In genomic region chr5:213803-214395, GRCh38 we compare ENCODE assay signal across 3 cellular contexts.
TF ChIP-seq lines count a peak whose summit lies in the region.

No MANE protein-coding gene starts in this region.

TF ChIP-seq in SK-N-SH treated with all-trans-retinoic acid at 6 μM for 48 hours, 23 proteins besides CTCF, POLR2A, EP300 and RAD21:
- no peak for TF ChIP-seq CREB5 (CRISPR knock-in tag; IDR thresholded peaks at IDR 0.05; ENCODE audit: low read depth)
- TF ChIP-seq ZNF565 (CRISPR knock-in tag; conservative IDR thresholded peaks at IDR 0.05; ENCODE audit: low read depth): no peak
- no peak for TF ChIP-seq SNAI2 (CRISPR knock-in tag; IDR thresholded peaks at IDR 0.05)
- no peak for TF ChIP-seq CSRNP3 (CRISPR knock-in tag; IDR thresholded peaks at IDR 0.05)
- peak; percentile 91 for TF ChIP-seq ZNF8 (CRISPR knock-in tag; IDR thresholded peaks at IDR 0.05)
- no peak for TF ChIP-seq ISL1 (CRISPR knock-in tag; IDR thresholded peaks at IDR 0.05)
TF ChIP-seq in SK-N-SH treated with all-trans-retinoic acid at 6 μM for 48 hours: peak in this region for 1.

TF ChIP-seq in SK-N-SH, 30 proteins besides CTCF, POLR2A, EP300 and RAD21:
- TF ChIP-seq MEF2A (IDR thresholded peaks at IDR 0.05; ENCODE audit: borderline replicate concordance, low read depth): no peak
- TF ChIP-seq FOSL2 (IDR thresholded peaks at IDR 0.05; ENCODE audit: borderline replicate concordance, low read depth): no peak
- TF ChIP-seq CHD2 (IDR thresholded peaks at IDR 0.05; ENCODE audit: low read length, partially characterized antibody): no peak
- no peak for TF ChIP-seq FOXM1 (IDR thresholded peaks at IDR 0.05; ENCODE audit: low read depth)
- no peak for TF ChIP-seq TCF12 (IDR thresholded peaks at IDR 0.05)
- TF ChIP-seq, protein P1, sequence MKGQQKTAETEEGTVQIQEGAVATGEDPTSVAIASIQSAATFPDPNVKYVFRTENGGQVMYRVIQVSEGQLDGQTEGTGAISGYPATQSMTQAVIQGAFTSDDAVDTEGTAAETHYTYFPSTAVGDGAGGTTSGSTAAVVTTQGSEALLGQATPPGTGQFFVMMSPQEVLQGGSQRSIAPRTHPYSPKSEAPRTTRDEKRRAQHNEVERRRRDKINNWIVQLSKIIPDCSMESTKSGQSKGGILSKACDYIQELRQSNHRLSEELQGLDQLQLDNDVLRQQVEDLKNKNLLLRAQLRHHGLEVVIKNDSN (IDR thresholded peaks at IDR 0.05; ENCODE audit: borderline replicate concordance, low read depth): no peak

TF ChIP-seq in HepG2, 621 proteins besides CTCF, POLR2A, EP300 and RAD21:
- TF ChIP-seq PAWR (CRISPR knock-in tag; IDR thresholded peaks at IDR 0.05; ENCODE audit: borderline replicate concordance) (no peak), MNT (IDR thresholded peaks at IDR 0.05) (no peak), CENPBD1 (CRISPR knock-in tag; IDR thresholded peaks at IDR 0.05; ENCODE audit: borderline replicate concordance, low read depth) (no peak), ZNF609 (CRISPR knock-in tag; IDR thresholded peaks at IDR 0.05; ENCODE audit: borderline replicate concordance) (no peak), ZNF451 (CRISPR knock-in tag; IDR thresholded peaks at IDR 0.05) (no peak), TFE3 (CRISPR knock-in tag; IDR thresholded peaks at IDR 0.05) (no peak), MAFF (IDR thresholded peaks at IDR 0.05; ENCODE audit: low read depth, low read length) (peak; percentile 25; the same call in 1 of the 2 replicates), HMGA1 (CRISPR knock-in tag; conservative IDR thresholded peaks at IDR 0.05) (no peak), MAFK (conservative IDR thresholded peaks at IDR 0.05 in 1 of 2, IDR thresholded peaks at IDR 0.05 in 1 of 2; ENCODE audit: low read length in 2 of 2) (peak in 1 of 2 experiments; percentile 33; a peak in 2 of 4 replicates)
- TF ChIP-seq, protein P2, sequence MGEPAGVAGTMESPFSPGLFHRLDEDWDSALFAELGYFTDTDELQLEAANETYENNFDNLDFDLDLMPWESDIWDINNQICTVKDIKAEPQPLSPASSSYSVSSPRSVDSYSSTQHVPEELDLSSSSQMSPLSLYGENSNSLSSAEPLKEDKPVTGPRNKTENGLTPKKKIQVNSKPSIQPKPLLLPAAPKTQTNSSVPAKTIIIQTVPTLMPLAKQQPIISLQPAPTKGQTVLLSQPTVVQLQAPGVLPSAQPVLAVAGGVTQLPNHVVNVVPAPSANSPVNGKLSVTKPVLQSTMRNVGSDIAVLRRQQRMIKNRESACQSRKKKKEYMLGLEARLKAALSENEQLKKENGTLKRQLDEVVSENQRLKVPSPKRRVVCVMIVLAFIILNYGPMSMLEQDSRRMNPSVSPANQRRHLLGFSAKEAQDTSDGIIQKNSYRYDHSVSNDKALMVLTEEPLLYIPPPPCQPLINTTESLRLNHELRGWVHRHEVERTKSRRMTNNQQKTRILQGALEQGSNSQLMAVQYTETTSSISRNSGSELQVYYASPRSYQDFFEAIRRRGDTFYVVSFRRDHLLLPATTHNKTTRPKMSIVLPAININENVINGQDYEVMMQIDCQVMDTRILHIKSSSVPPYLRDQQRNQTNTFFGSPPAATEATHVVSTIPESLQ (CRISPR knock-in tag; conservative IDR thresholded peaks at IDR 0.05): no peak
- TF ChIP-seq, protein P3, sequence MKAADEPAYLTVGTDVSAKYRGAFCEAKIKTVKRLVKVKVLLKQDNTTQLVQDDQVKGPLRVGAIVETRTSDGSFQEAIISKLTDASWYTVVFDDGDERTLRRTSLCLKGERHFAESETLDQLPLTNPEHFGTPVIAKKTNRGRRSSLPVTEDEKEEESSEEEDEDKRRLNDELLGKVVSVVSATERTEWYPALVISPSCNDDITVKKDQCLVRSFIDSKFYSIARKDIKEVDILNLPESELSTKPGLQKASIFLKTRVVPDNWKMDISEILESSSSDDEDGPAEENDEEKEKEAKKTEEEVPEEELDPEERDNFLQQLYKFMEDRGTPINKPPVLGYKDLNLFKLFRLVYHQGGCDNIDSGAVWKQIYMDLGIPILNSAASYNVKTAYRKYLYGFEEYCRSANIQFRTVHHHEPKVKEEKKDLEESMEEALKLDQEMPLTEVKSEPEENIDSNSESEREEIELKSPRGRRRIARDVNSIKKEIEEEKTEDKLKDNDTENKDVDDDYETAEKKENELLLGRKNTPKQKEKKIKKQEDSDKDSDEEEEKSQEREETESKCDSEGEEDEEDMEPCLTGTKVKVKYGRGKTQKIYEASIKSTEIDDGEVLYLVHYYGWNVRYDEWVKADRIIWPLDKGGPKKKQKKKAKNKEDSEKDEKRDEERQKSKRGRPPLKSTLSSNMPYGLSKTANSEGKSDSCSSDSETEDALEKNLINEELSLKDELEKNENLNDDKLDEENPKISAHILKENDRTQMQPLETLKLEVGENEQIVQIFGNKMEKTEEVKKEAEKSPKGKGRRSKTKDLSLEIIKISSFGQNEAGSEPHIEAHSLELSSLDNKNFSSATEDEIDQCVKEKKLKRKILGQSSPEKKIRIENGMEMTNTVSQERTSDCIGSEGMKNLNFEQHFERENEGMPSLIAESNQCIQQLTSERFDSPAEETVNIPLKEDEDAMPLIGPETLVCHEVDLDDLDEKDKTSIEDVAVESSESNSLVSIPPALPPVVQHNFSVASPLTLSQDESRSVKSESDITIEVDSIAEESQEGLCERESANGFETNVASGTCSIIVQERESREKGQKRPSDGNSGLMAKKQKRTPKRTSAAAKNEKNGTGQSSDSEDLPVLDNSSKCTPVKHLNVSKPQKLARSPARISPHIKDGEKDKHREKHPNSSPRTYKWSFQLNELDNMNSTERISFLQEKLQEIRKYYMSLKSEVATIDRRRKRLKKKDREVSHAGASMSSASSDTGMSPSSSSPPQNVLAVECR (CRISPR knock-in tag; IDR thresholded peaks at IDR 0.05; ENCODE audit: borderline replicate concordance): no peak
